Comparison of ENCODE assay signal across 1 cellular context in the genomic region with DNA sequence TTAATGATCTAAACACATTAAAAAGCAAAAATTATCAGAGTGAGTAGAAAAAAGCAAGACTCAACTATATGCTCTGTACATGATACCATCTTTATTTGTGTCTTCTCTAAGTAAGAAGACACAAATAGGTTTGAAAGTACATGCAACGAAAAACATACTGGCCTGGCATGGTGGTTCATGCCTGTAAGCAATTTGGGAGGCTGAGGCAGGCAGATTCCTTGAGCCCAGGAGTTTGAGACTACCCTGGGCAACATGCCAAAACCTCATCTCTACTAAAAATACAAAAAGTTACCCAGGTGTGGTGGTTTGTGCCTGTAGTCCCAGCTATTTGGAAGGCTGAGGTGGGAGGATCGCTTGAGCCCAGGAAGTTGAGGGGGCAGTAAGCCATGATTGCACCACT.
TF ChIP-seq lines count a peak whose summit lies in the region.

No MANE protein-coding gene starts in this region.

TF ChIP-seq in GM12878, 131 proteins besides CTCF, POLR2A, EP300 and RAD21 (continued from another document):
- no peak for TF ChIP-seq IKZF2 (IDR thresholded peaks at IDR 0.05)
- TF ChIP-seq, protein P1, sequence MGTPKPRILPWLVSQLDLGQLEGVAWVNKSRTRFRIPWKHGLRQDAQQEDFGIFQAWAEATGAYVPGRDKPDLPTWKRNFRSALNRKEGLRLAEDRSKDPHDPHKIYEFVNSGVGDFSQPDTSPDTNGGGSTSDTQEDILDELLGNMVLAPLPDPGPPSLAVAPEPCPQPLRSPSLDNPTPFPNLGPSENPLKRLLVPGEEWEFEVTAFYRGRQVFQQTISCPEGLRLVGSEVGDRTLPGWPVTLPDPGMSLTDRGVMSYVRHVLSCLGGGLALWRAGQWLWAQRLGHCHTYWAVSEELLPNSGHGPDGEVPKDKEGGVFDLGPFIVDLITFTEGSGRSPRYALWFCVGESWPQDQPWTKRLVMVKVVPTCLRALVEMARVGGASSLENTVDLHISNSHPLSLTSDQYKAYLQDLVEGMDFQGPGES (IDR thresholded peaks at IDR 0.05): no peak
- no peak for TF ChIP-seq KLF5 (IDR thresholded peaks at IDR 0.05; ENCODE audit: partially characterized antibody)
- TF ChIP-seq, protein P2, sequence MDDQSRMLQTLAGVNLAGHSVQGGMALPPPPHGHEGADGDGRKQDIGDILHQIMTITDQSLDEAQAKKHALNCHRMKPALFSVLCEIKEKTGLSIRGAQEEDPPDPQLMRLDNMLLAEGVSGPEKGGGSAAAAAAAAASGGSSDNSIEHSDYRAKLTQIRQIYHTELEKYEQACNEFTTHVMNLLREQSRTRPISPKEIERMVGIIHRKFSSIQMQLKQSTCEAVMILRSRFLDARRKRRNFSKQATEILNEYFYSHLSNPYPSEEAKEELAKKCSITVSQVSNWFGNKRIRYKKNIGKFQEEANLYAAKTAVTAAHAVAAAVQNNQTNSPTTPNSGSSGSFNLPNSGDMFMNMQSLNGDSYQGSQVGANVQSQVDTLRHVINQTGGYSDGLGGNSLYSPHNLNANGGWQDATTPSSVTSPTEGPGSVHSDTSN (IDR thresholded peaks at IDR 0.05; ENCODE audit: insufficient replicate concordance, low read depth, low read length): no peak
- no peak for TF ChIP-seq MXI1 (IDR thresholded peaks at IDR 0.05; ENCODE audit: low read depth, low read length)
- no peak for TF ChIP-seq ZZZ3 (IDR thresholded peaks at IDR 0.05; ENCODE audit: control insufficient read depth, insufficient read length, low read depth)
